ENCODE assay signal across 18 cellular contexts in genomic region chr17:13283606-13284005, GRCh38.
DNase-seq lines count a peak whose midpoint lies in the region; ATAC-seq, FAIRE-seq and TF ChIP-seq lines count a peak whose summit lies in the region.
"Had no signal": no experiment of that assay in that cellular context is flagged by ENCODE, and none has a peak within 500 bp of the region (broad histone marks: within the 10 kb centered on the region; RNA-seq: fewer than 3 reads in every experiment).

No MANE protein-coding gene starts in this region.

- H3K4ac ChIP-seq in H1 (replicated peaks; ENCODE audit: insufficient read length, low read depth, low read length) = no peak overlapping the region
- H3K4ac ChIP-seq in mesendoderm (ENCODE audit: low read depth, low read length) = no peak overlapping the region

- no peaks in the 10 kb centered on the region for H3K36me3 ChIP-seq in H1 (ENCODE audit: control insufficient read depth in 2 of 4, insufficient read depth in 4 of 4, low read length in 3 of 4)
- no peaks in the 10 kb centered on the region for H3K36me3 ChIP-seq in mesendoderm (ENCODE audit: control insufficient read depth, insufficient read depth, low read length)
- H3K36me3 ChIP-seq: BLaER1 had no signal

- no peaks in the 10 kb centered on the region for H3K27me3 ChIP-seq in H1 (replicated peaks in 1 of 4; ENCODE audit: control insufficient read depth in 3 of 4, extremely low read depth in 1 of 4, insufficient read depth in 3 of 4, low read length in 3 of 4)
- no peaks in the 10 kb centered on the region for H3K27me3 ChIP-seq in mesendoderm (ENCODE audit: insufficient read depth, low read length, poor library complexity)
- H3K27me3 ChIP-seq: BLaER1 had no signal

- POLR2A ChIA-PET in H1 (lab: Charles Lee; ENCODE audit: partially characterized antibody) = no interaction called here

- H2BK12ac ChIP-seq in H1 (ENCODE audit: low read depth, low read length) = no peak overlapping the region; the same call in 1 of the 2 replicates

- no peak for TF ChIP-seq RAD21 in H1 (IDR thresholded peaks at IDR 0.05 in 1 of 2, conservative IDR thresholded peaks at IDR 0.05 in 1 of 2; ENCODE audit: low read depth in 2 of 2, low read length in 2 of 2)

- no peak overlapping the region for H3K4me3 ChIP-seq in H1 (ENCODE audit: extremely low read depth in 1 of 4, insufficient read depth in 2 of 4, low read depth in 3 of 4, low read length in 4 of 4)
- no peak overlapping the region for H3K4me3 ChIP-seq in mesendoderm (ENCODE audit: low read length)
- H3K4me3 ChIP-seq: A549, BLaER1, GM23248 had no signal

- FAIRE-seq in H1 (lab: Jason Lieb, UNC) = no peak
- FAIRE-seq: A549 had no signal

- no peaks in the 10 kb centered on the region for H4K20me1 ChIP-seq in H1 (replicated peaks in 1 of 2; ENCODE audit: control insufficient read depth in 1 of 2, insufficient read depth in 2 of 2, low read length in 2 of 2)
- H4K20me1 ChIP-seq: BLaER1 had no signal

- H3K79me2 ChIP-seq in H1 (ENCODE audit: control insufficient read depth in 1 of 2, insufficient read depth in 2 of 2, low read length in 2 of 2) (no peaks in the 10 kb centered on the region), mesendoderm (ENCODE audit: control insufficient read depth, insufficient read depth, low read length) (no peaks in the 10 kb centered on the region)

- H3K23ac ChIP-seq in H1 (ENCODE audit: insufficient read length) = no peak overlapping the region
- H3K23ac ChIP-seq in mesendoderm (ENCODE audit: low read length) = no peak overlapping the region

- WGBS in H1 (ENCODE audit: extremely low coverage in 1 of 2, insufficient coverage in 1 of 2, insufficient read length in 1 of 2, insufficient replicate concordance in 2 of 2, low coverage in 1 of 2, low lambda C conversion rate in 2 of 2, missing lambda C conversion rate in 1 of 2), 2 experiments = 88% methylated on average over 1 of the region's 1 CpG; no CpG with 5 or more reads in 1 of the 2 experiments
- WGBS in mesendoderm (ENCODE audit: extremely low coverage, insufficient coverage, low lambda C conversion rate) = no CpG with 5 or more reads among the region's 1 CpG

- no peaks in the 10 kb centered on the region for H3K23me2 ChIP-seq in H1 (ENCODE audit: low read depth, low read length)

- H3K27ac ChIP-seq in H1 (ENCODE audit: low read depth, low read length) (no peak overlapping the region), mesendoderm (ENCODE audit: low read depth, low read length) (peak overlapping the region; percentile 16)
- H3K27ac ChIP-seq: A549, BLaER1, GM23248 had no signal

- H3K4me2 ChIP-seq in H1 (ENCODE audit: insufficient read depth in 1 of 2, low read depth in 2 of 2, low read length in 2 of 2) (no peak overlapping the region), mesendoderm (ENCODE audit: low read length) (no peak overlapping the region)
- H3K4me2 ChIP-seq: A549, BLaER1 had no signal

- H2BK120ac ChIP-seq in H1 (replicated peaks; ENCODE audit: low read depth, low read length) (no peak overlapping the region), mesendoderm (ENCODE audit: low read depth, low read length) (no peak overlapping the region)

- no peak overlapping the region for H4K91ac ChIP-seq in H1 (replicated peaks; ENCODE audit: insufficient read length, low read length)

- DNase-seq in H4 (ENCODE audit: low spot score) (peak; percentile 10), NCI-H146 treated with DMSO at 0.1 percent for 48 hours (lab: John Stamatoyannopoulos, UW; ENCODE audit: unreplicated experiment) (peak; percentile 21), H1 (ENCODE audit: low read depth in 1 of 2, low spot score in 2 of 2) (no peak), mesendoderm (peak; percentile 86), left lobe of liver (ENCODE audit: low spot score) (no peak), Ammon's horn (ENCODE audit: low spot score) (no peak), NOMO-1 (lab: John Stamatoyannopoulos, UW; ENCODE audit: unreplicated experiment in 2 of 2) (no peak)
- DNase-seq: Caco-2; CD8-positive, alpha-beta memory T cell; DND-41; GF-D8; GM23248; HCEC 1CT; HFFc6; IMR-90; KBM-7 had no signal

- TF ChIP-seq EP300 in H1 (IDR thresholded peaks at IDR 0.05; ENCODE audit: borderline replicate concordance in 1 of 2, low read depth in 2 of 2, low read length in 2 of 2) = no peak

- H3K9ac ChIP-seq in H1 (replicated peaks in 1 of 4; ENCODE audit: extremely low read depth in 1 of 4, low read depth in 3 of 4, low read length in 3 of 4) (no peak overlapping the region), mesendoderm (ENCODE audit: low read length) (no peak overlapping the region)
- H3K9ac ChIP-seq: BLaER1, GM23248 had no signal

- CTCF ChIA-PET in H1 (lab: Charles Lee; ENCODE audit: partially characterized antibody) = no interaction called here

- H4K8ac ChIP-seq in H1 (ENCODE audit: extremely low read depth, insufficient read depth, low read length) = no peak overlapping the region
- H4K8ac ChIP-seq in mesendoderm (ENCODE audit: low read depth, low read length) = no peak overlapping the region

- no peak for ATAC-seq in left lobe of liver
- ATAC-seq: A549 had no signal

- H2BK5ac ChIP-seq in H1 (ENCODE audit: low read depth, low read length) (no peak overlapping the region), mesendoderm (ENCODE audit: low read length) (no peak overlapping the region)

- H3K4me1 ChIP-seq in H1 (replicated peaks in 1 of 4; ENCODE audit: control insufficient read depth in 3 of 4, insufficient read depth in 4 of 4, low read length in 3 of 4) = peaks cover 0 to 4% (median 0%) of the 10 kb centered on the region in 4 experiments; a peak in 1 of 7 replicates
- no peaks in the 10 kb centered on the region for H3K4me1 ChIP-seq in mesendoderm (ENCODE audit: control insufficient read depth, low read depth, low read length)
- H3K4me1 ChIP-seq: A549, BLaER1, Caco-2 had no signal

- H2AFZ ChIP-seq in H1 (ENCODE audit: low read length) = 0 out of 2 replicates have a peak overlapping the region, but pooled peaks have one; percentile 4
- H2AFZ ChIP-seq: GM23248 had no signal

- H3K14ac ChIP-seq in H1 (ENCODE audit: insufficient read length) = no peak overlapping the region

- TF ChIP-seq POLR2A in H1 (IDR thresholded peaks at IDR 0.05; ENCODE audit: control extremely low read depth in 1 of 2, low read depth in 2 of 2, low read length in 2 of 2) = no peak

- no peak overlapping the region for H2BK15ac ChIP-seq in H1 (ENCODE audit: low read length)
- H2BK15ac ChIP-seq in mesendoderm (replicated peaks; ENCODE audit: low read depth) = no peak overlapping the region

- H3K18ac ChIP-seq in H1 (ENCODE audit: extremely low read depth, low read length) (no peak overlapping the region), mesendoderm (ENCODE audit: low read length) (peak overlapping the region; percentile 76)

- H3K79me1 ChIP-seq in H1 (ENCODE audit: low read depth, low read length) (no peaks in the 10 kb centered on the region), mesendoderm (ENCODE audit: low read length) (no peaks in the 10 kb centered on the region)

- H2BK20ac ChIP-seq in H1 (ENCODE audit: low read length) = no peak overlapping the region

- no peak overlapping the region for H3K56ac ChIP-seq in H1 (replicated peaks; ENCODE audit: insufficient read length, low read depth, low read length)
- H3K56ac ChIP-seq in mesendoderm (ENCODE audit: low read length) = no peak overlapping the region

- H2AK5ac ChIP-seq in H1 (ENCODE audit: low read depth, low read length) = no peak overlapping the region
- H2AK5ac ChIP-seq in mesendoderm (ENCODE audit: low read length) = no peak overlapping the region

- no peak for TF ChIP-seq CTCF in H1 (IDR thresholded peaks at IDR 0.05; ENCODE audit: control extremely low read depth in 1 of 3, insufficient read depth in 1 of 3, low read depth in 1 of 3, low read length in 3 of 3)

- peaks cover 0 to 3% of the 10 kb centered on the region in 2 experiments; a peak in 2 of 4 replicates for H3K9me3 ChIP-seq in H1 (ENCODE audit: insufficient read depth in 2 of 2, low read depth in 1 of 2, low read length in 1 of 2)
- H3K9me3 ChIP-seq: A549, Caco-2 had no signal

- no peak overlapping the region for H4K5ac ChIP-seq in H1 (ENCODE audit: insufficient read length, low read depth, low read length)
- no peak overlapping the region for H4K5ac ChIP-seq in mesendoderm (ENCODE audit: low read length)

TF ChIP-seq in H1, 55 proteins besides CTCF, POLR2A, EP300 and RAD21 (continues in another document):
- no peak for TF ChIP-seq POLR2AphosphoS5 (IDR thresholded peaks at IDR 0.05; ENCODE audit: low read depth, low read length)
- TF ChIP-seq KDM1A (IDR thresholded peaks at IDR 0.05; ENCODE audit: borderline replicate concordance, low read length) = no peak

Comparison
In these comparisons a context has a peak if more than half of its experiments do, and no peak if none do; other contexts are left out.
1. DNase-seq: peak in H4 (single experiment), NCI-H146 treated with DMSO at 0.1 percent for 48 hours (single experiment) and mesendoderm (single experiment); none in H1 (0 of 2), left lobe of liver (single experiment), Ammon's horn (single experiment) and NOMO-1 (0 of 2).